1 cellular context compared by ENCODE assay signal in the genomic region with DNA sequence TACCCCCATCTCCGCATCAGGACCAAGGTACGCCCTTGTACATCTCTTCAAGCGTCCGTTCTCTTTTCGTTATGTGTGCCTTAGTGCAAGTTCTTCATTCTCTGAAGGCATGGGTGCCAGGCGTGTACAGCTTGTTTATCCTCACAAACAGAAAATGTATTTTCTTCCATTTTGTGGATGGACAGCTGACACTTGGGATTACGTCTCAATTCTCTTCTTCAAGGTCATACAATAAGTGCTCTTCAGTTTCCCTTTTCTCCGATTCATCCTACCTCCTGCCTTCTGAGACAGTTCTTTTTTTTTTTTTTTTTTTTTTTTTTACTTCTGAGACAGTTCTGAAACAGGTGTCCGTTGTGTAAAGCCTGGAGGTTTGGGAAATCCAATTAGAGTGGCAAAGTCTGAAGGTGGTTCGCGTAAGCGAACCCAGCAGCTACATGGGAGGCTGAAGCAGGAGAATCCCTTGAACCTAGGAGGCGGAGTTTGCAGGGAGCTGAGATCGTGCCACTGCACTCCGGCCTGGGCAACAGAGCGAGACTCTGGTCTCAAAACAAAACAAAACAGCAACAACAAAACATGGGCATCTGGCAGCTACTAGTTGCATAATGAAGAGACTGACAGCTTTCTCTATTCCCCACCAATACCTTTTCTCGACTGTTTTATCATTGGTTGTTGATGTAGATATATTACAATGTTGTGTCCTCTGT.
TF ChIP-seq lines count a peak whose summit lies in the region.

No MANE protein-coding gene starts in this region.

TF ChIP-seq in SK-N-SH treated with all-trans-retinoic acid at 6 μM for 48 hours, 23 proteins besides CTCF, POLR2A, EP300 and RAD21 (continued from another document):
- TF ChIP-seq, protein P1, sequence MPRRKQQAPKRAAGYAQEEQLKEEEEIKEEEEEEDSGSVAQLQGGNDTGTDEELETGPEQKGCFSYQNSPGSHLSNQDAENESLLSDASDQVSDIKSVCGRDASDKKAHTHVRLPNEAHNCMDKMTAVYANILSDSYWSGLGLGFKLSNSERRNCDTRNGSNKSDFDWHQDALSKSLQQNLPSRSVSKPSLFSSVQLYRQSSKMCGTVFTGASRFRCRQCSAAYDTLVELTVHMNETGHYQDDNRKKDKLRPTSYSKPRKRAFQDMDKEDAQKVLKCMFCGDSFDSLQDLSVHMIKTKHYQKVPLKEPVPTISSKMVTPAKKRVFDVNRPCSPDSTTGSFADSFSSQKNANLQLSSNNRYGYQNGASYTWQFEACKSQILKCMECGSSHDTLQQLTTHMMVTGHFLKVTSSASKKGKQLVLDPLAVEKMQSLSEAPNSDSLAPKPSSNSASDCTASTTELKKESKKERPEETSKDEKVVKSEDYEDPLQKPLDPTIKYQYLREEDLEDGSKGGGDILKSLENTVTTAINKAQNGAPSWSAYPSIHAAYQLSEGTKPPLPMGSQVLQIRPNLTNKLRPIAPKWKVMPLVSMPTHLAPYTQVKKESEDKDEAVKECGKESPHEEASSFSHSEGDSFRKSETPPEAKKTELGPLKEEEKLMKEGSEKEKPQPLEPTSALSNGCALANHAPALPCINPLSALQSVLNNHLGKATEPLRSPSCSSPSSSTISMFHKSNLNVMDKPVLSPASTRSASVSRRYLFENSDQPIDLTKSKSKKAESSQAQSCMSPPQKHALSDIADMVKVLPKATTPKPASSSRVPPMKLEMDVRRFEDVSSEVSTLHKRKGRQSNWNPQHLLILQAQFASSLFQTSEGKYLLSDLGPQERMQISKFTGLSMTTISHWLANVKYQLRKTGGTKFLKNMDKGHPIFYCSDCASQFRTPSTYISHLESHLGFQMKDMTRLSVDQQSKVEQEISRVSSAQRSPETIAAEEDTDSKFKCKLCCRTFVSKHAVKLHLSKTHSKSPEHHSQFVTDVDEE (CRISPR knock-in tag; IDR thresholded peaks at IDR 0.05), result no peak
- TF ChIP-seq, protein P2, sequence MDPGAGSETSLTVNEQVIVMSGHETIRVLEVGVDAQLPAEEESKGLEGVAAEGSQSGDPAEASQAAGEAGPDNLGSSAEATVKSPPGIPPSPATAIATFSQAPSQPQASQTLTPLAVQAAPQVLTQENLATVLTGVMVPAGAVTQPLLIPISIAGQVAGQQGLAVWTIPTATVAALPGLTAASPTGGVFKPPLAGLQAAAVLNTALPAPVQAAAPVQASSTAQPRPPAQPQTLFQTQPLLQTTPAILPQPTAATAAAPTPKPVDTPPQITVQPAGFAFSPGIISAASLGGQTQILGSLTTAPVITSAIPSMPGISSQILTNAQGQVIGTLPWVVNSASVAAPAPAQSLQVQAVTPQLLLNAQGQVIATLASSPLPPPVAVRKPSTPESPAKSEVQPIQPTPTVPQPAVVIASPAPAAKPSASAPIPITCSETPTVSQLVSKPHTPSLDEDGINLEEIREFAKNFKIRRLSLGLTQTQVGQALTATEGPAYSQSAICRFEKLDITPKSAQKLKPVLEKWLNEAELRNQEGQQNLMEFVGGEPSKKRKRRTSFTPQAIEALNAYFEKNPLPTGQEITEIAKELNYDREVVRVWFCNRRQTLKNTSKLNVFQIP (CRISPR knock-in tag; IDR thresholded peaks at IDR 0.05; ENCODE audit: borderline replicate concordance, low read depth), result no peak
- no peak for TF ChIP-seq TOX (CRISPR knock-in tag; IDR thresholded peaks at IDR 0.05; ENCODE audit: borderline replicate concordance)
